In the genomic region with DNA sequence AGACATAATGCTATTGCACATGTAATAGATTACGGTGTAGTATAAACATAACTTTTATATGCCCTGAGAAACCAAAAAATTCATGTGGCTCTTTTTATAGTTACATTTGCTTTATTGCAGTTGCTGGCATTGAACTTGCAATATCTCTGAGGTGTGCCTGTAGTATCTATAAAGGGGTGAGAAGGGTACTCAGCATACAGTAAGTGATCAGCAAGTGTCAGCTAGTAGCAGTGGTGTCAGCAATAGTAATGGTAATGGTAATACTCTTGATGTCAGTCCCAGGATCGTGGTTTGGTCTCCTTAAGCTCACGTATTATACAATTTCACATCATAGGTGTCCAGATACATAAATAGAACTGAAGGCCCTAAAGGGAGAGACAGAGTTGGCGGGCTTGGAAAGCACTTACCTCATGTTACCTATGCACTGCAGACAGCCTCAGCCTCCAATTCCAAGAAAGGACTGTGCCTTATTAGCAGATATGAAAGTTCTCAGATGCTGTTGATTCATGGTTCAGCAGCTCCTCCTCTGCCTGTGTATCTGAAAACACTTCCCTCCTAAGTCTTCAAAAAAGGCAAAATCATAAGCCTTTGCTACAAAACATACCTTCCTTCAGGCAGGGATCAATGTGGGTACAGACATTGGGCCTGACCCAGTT, we compare ENCODE assay signal across 31 cellular contexts. TPM values are rescaled to one million over a fixed set of nuclear protein-coding genes. Genes with fewer than 3 reads are reported as not detected.
A peak's percentile ranks its signal among the peaks of the same experiment; 100 is the strongest.
DNase-seq lines count a peak whose midpoint lies in the region; ATAC-seq and TF ChIP-seq lines count a peak whose summit lies in the region.
"Had no signal": no experiment of that assay in that cellular context is flagged by ENCODE, and none has a peak within 500 bp of the region (broad histone marks: within the 10 kb centered on the region; RNA-seq: fewer than 3 reads in every experiment).

No MANE protein-coding gene starts in this region.

- peak; percentile 62 for ATAC-seq in activated CD8-positive, alpha-beta T cell treated with anti-CD3 and anti-CD28 coated beads, Interleukin-2, amount 10 ng/mL, durations not matched to agents 7 days and 5 days
- ATAC-seq: heart right ventricle; HepG2; lower lobe of right lung; mucosa of descending colon; Panc1; stimulated activated naive B cell treated with anti-CD40 and anti-IgM and Interleukin-4, amounts not matched to agents 10 μg/mL and 1 μg/mL and 100 μg/mL, for 72 hours had no signal

- H3K9me3 ChIP-seq in effector memory CD4-positive, alpha-beta T cell (ENCODE audit: control insufficient read depth, low read length), result no peaks in the 10 kb centered on the region
- H3K9me3 ChIP-seq: esophagus squamous epithelium, lower lobe of right lung, mucosa of descending colon, thoracic aorta, uterus had no signal

- peak; percentile 33 for DNase-seq in stimulated activated CD4-positive, alpha-beta T cell treated with anti-CD3 and anti-CD28 coated beads, Interleukin-4, amount 100 ng/mL, for 24 hours
- DNase-seq in stimulated activated CD4-positive, alpha-beta T cell treated with anti-CD3 and anti-CD28 coated beads, Interleukin-2, amount 100 ng/mL, for 48 hours, result no peak
- peak; percentile 34 for DNase-seq in activated CD8-positive, alpha-beta T cell treated with anti-CD3 and anti-CD28 coated beads, Interleukin-2, amount 10 ng/mL, durations not matched to agents 7 days and 5 days
- DNase-seq in effector memory CD4-positive, alpha-beta T cell, result no peak
- DNase-seq in RWPE1 (ENCODE audit: low spot score) (no peak), mesothelial cell of epicardium (ENCODE audit: low spot score in 2 of 2, unreplicated experiment in 2 of 2) (no peak), cerebellum (ENCODE audit: low spot score) (no peak)
- DNase-seq: activated CD4-positive, CD25-positive, alpha-beta regulatory T cell treated with anti-CD3 and anti-CD28 coated beads, Interleukin-2, amount 50 U/mL, for 72 hours; esophagus squamous epithelium; foreskin melanocyte; heart right ventricle; Karpas-422; lower lobe of right lung; mucosa of descending colon; NCI-H1417 treated with DMSO at 0.1 percent for 48 hours; NCI-H2081; NCI-H2227 treated with DMSO at 0.1 percent for 48 hours; NCI-H526 treated with DMSO at 0.1 percent for 48 hours; stimulated activated naive B cell treated with anti-CD40 and anti-IgM and Interleukin-4, amounts not matched to agents 10 μg/mL and 1 μg/mL and 100 μg/mL, for 72 hours; SW 1271; uterus had no signal

- CTCF ChIA-PET in activated CD8-positive, alpha-beta T cell treated with anti-CD3 and anti-CD28 coated beads, Interleukin-2, amount 10 ng/mL, durations not matched to agents 7 days and 5 days (lab: Charles Lee), result interaction anchor here (0.9 to 1.6 kb wide), 5 partner anchors 27 to 249 kb away, joined by 3 to 11 read pairs (median 3); no protein-coding TSS in a partner anchor
- CTCF ChIA-PET in RWPE1 (lab: Yijun Ruan, JAX), result no interaction called here

- peaks cover 49% of the 10 kb centered on the region for H3K4me1 ChIP-seq in effector memory CD4-positive, alpha-beta T cell (ENCODE audit: control insufficient read depth, insufficient read depth, low read length, poor library complexity, severe bottlenecking)
- H3K4me1 ChIP-seq: esophagus squamous epithelium, lower lobe of right lung, right atrium auricular region, uterus had no signal

- peak overlapping the region; percentile 31 for H3K27ac ChIP-seq in effector memory CD4-positive, alpha-beta T cell (ENCODE audit: insufficient read depth, low read length, poor library complexity, severe bottlenecking)
- no peak overlapping the region for H3K27ac ChIP-seq in RWPE1
- H3K27ac ChIP-seq: C4-2B, esophagus squamous epithelium, lower lobe of right lung, right atrium auricular region, thoracic aorta, uterus had no signal

- no peaks in the 10 kb centered on the region for H3K27me3 Mint-ChIP-seq in activated CD8-positive, alpha-beta T cell treated with anti-CD3 and anti-CD28 coated beads, Interleukin-2, amount 10 ng/mL, durations not matched to agents 7 days and 5 days (ENCODE audit: low read depth)
- no peaks in the 10 kb centered on the region for H3K27me3 Mint-ChIP-seq in mesothelial cell of epicardium (ENCODE audit: low read depth)
- H3K27me3 Mint-ChIP-seq: dendritic cell treated with granulocyte-macrophage colony-stimulating factor and Interleukin-4, amounts not matched to agents 40 ng/mL and 50 ng/mL, for 4 days; stimulated activated naive B cell treated with anti-CD40 and anti-IgM and Interleukin-4, amounts not matched to agents 10 μg/mL and 1 μg/mL and 100 μg/mL, for 72 hours had no signal

- H3K4me3 Mint-ChIP-seq in activated CD8-positive, alpha-beta T cell treated with anti-CD3 and anti-CD28 coated beads, Interleukin-2, amount 10 ng/mL, durations not matched to agents 7 days and 5 days, result peak overlapping the region; percentile 37
- no peak overlapping the region for H3K4me3 Mint-ChIP-seq in mesothelial cell of epicardium
- H3K4me3 Mint-ChIP-seq: dendritic cell treated with granulocyte-macrophage colony-stimulating factor and Interleukin-4, amounts not matched to agents 40 ng/mL and 50 ng/mL, for 4 days; neural crest cell; stimulated activated naive B cell treated with anti-CD40 and anti-IgM and Interleukin-4, amounts not matched to agents 10 μg/mL and 1 μg/mL and 100 μg/mL, for 72 hours had no signal

- H3K36me3 Mint-ChIP-seq in activated CD8-positive, alpha-beta T cell treated with anti-CD3 and anti-CD28 coated beads, Interleukin-2, amount 10 ng/mL, durations not matched to agents 7 days and 5 days (ENCODE audit: low read depth), result peaks cover 36% of the 10 kb centered on the region
- no peaks in the 10 kb centered on the region for H3K36me3 Mint-ChIP-seq in mesothelial cell of epicardium
- H3K36me3 Mint-ChIP-seq: stimulated activated naive B cell treated with anti-CD40 and anti-IgM and Interleukin-4, amounts not matched to agents 10 μg/mL and 1 μg/mL and 100 μg/mL, for 72 hours had no signal

- POLR2A ChIA-PET in activated CD8-positive, alpha-beta T cell treated with anti-CD3 and anti-CD28 coated beads, Interleukin-2, amount 10 ng/mL, durations not matched to agents 7 days and 5 days (lab: Charles Lee), result interaction anchor here (1.4 to 1.6 kb wide), 3 partner anchors 27 to 158 kb away, joined by 4 to 15 read pairs (median 8); no protein-coding TSS in a partner anchor
- POLR2A ChIA-PET in RWPE1 (lab: Yijun Ruan, JAX; ENCODE audit: low non-redundant PET), result no interaction called here

- peaks cover 28% of the 10 kb centered on the region for H3K9me3 Mint-ChIP-seq in activated CD8-positive, alpha-beta T cell treated with anti-CD3 and anti-CD28 coated beads, Interleukin-2, amount 10 ng/mL, durations not matched to agents 7 days and 5 days (ENCODE audit: insufficient read depth)
- H3K9me3 Mint-ChIP-seq in mesothelial cell of epicardium, result no peaks in the 10 kb centered on the region
- H3K9me3 Mint-ChIP-seq: dendritic cell treated with granulocyte-macrophage colony-stimulating factor and Interleukin-4, amounts not matched to agents 40 ng/mL and 50 ng/mL, for 4 days; neural crest cell had no signal

- H3K27ac Mint-ChIP-seq in activated CD8-positive, alpha-beta T cell treated with anti-CD3 and anti-CD28 coated beads, Interleukin-2, amount 10 ng/mL, durations not matched to agents 7 days and 5 days, result peak overlapping the region; percentile 72
- H3K27ac Mint-ChIP-seq in mesothelial cell of epicardium, result no peak overlapping the region
- H3K27ac Mint-ChIP-seq: dendritic cell treated with granulocyte-macrophage colony-stimulating factor and Interleukin-4, amounts not matched to agents 40 ng/mL and 50 ng/mL, for 4 days; stimulated activated naive B cell treated with anti-CD40 and anti-IgM and Interleukin-4, amounts not matched to agents 10 μg/mL and 1 μg/mL and 100 μg/mL, for 72 hours had no signal

- no peaks in the 10 kb centered on the region for H3K27me3 ChIP-seq in effector memory CD4-positive, alpha-beta T cell (replicated peaks; ENCODE audit: control insufficient read depth, insufficient read depth, low read length, poor library complexity, severe bottlenecking)
- H3K27me3 ChIP-seq: esophagus squamous epithelium, heart right ventricle, right atrium auricular region, uterus had no signal

- no peak for TF ChIP-seq CTCF in RWPE1 (conservative IDR thresholded peaks at IDR 0.05; ENCODE audit: low read depth)
- TF ChIP-seq CTCF in mesothelial cell of epicardium (IDR thresholded peaks at IDR 0.05; ENCODE audit: unreplicated experiment), result no peak

- no peaks in the 10 kb centered on the region for H3K36me3 ChIP-seq in effector memory CD4-positive, alpha-beta T cell (ENCODE audit: control insufficient read depth, insufficient read depth, low read length)
- H3K36me3 ChIP-seq: esophagus squamous epithelium, heart right ventricle, lower lobe of right lung, right atrium auricular region, thoracic aorta, uterus had no signal

- H3K4me1 Mint-ChIP-seq in activated CD8-positive, alpha-beta T cell treated with anti-CD3 and anti-CD28 coated beads, Interleukin-2, amount 10 ng/mL, durations not matched to agents 7 days and 5 days (ENCODE audit: low read depth), result peaks cover 90% of the 10 kb centered on the region
- no peaks in the 10 kb centered on the region for H3K4me1 Mint-ChIP-seq in mesothelial cell of epicardium
- H3K4me1 Mint-ChIP-seq: neural crest cell; stimulated activated naive B cell treated with anti-CD40 and anti-IgM and Interleukin-4, amounts not matched to agents 10 μg/mL and 1 μg/mL and 100 μg/mL, for 72 hours had no signal

- no peak overlapping the region for H3K4me3 ChIP-seq in effector memory CD4-positive, alpha-beta T cell (ENCODE audit: insufficient read depth, low read depth, low read length, poor library complexity, severe bottlenecking)
- H3K4me3 ChIP-seq: esophagus squamous epithelium, heart right ventricle, lower lobe of right lung, mucosa of descending colon, right atrium auricular region, smooth muscle cell, thoracic aorta, uterus had no signal

RNA-seq across cellular contexts. Expression of a gene that starts 6.6 kb away (rescaled TPM):
- 100 to 1,000 TPM; 134 TPM for total RNA-seq in activated CD8-positive, alpha-beta T cell treated with anti-CD3 and anti-CD28 coated beads, Interleukin-2, amount 10 ng/mL, durations not matched to agents 7 days and 5 days
- total RNA-seq in mesothelial cell of epicardium, result not detected in 3 replicates
- total RNA-seq in cerebellum, result 1.8 TPM
- total RNA-seq: astrocyte, Daoy, HepG2, neural crest cell, smooth muscle cell had no signal

RNA-seq across cellular contexts. Expression of a gene that starts 57.6 kb away (rescaled TPM):
- 10 to 100 TPM; 21.5 to 22.3 TPM for total RNA-seq in activated CD8-positive, alpha-beta T cell treated with anti-CD3 and anti-CD28 coated beads, Interleukin-2, amount 10 ng/mL, durations not matched to agents 7 days and 5 days
- total RNA-seq in mesothelial cell of epicardium (not detected in 3 replicates), cerebellum (2.5 TPM)
- total RNA-seq: astrocyte, Daoy, HepG2, neural crest cell, smooth muscle cell had no signal

RNA-seq across cellular contexts. Expression of a gene that starts 59.1 kb away (rescaled TPM):
- total RNA-seq in activated CD8-positive, alpha-beta T cell treated with anti-CD3 and anti-CD28 coated beads, Interleukin-2, amount 10 ng/mL, durations not matched to agents 7 days and 5 days, result 100 to 1,000 TPM; 174 to 186 TPM
- total RNA-seq in mesothelial cell of epicardium, result not detected in 3 replicates
- 6.4 TPM for total RNA-seq in cerebellum
- total RNA-seq: astrocyte, Daoy, HepG2, neural crest cell, smooth muscle cell had no signal

Comparison
In these comparisons a context has a peak if more than half of its experiments do, and no peak if none do; other contexts are left out.
1. DNase-seq: peak in stimulated activated CD4-positive, alpha-beta T cell treated with anti-CD3 and anti-CD28 coated beads, Interleukin-4, amount 100 ng/mL, for 24 hours (single experiment) and activated CD8-positive, alpha-beta T cell treated with anti-CD3 and anti-CD28 coated beads, Interleukin-2, amount 10 ng/mL, durations not matched to agents 7 days and 5 days (single experiment); none in stimulated activated CD4-positive, alpha-beta T cell treated with anti-CD3 and anti-CD28 coated beads, Interleukin-2, amount 100 ng/mL, for 48 hours (0 of 2), effector memory CD4-positive, alpha-beta T cell (0 of 3), RWPE1 (single experiment), mesothelial cell of epicardium (0 of 2) and cerebellum (single experiment).
2. RNA of a gene that starts 6.6 kb away (total RNA-seq): 134 TPM in activated CD8-positive, alpha-beta T cell treated with anti-CD3 and anti-CD28 coated beads, Interleukin-2, amount 10 ng/mL, durations not matched to agents 7 days and 5 days; 1.8 TPM in cerebellum (single experiment) and not detected in mesothelial cell of epicardium; every median in the first group is over 10 times any median in the second.
3. RNA of a gene that starts 59.1 kb away (total RNA-seq): 174 to 186 TPM in activated CD8-positive, alpha-beta T cell treated with anti-CD3 and anti-CD28 coated beads, Interleukin-2, amount 10 ng/mL, durations not matched to agents 7 days and 5 days; 6.4 TPM in cerebellum (single experiment) and not detected in mesothelial cell of epicardium; every median in the first group is over 10 times any median in the second.